In genomic region chr4:55362938-55363337, GRCh38 we compare ENCODE assay signal across 7 cellular contexts. TPM values are rescaled to one million over a fixed set of nuclear protein-coding genes. Genes with fewer than 3 reads are reported as not detected.
DNase-seq lines count a peak whose midpoint lies in the region; ATAC-seq and TF ChIP-seq lines count a peak whose summit lies in the region.
"Not testable (repeated sequence)": the region's sequence is repeated elsewhere in the genome, so short reads cannot be mapped to it uniquely, and the experiment has no call there.

No MANE protein-coding gene starts in this region.

- H3K79me2 ChIP-seq in HCT116 (ENCODE audit: insufficient read depth, low read length); OCI-LY7 (ENCODE audit: insufficient read depth, low read depth, low read length): not testable (repeated sequence)

- not testable (repeated sequence) for H3K27me3 Mint-ChIP-seq in MCF 10A (ENCODE audit: insufficient read depth, unreplicated experiment); osteocyte (ENCODE audit: unreplicated experiment)

- DNase-seq in HCT116 (ENCODE audit: low read depth, low spot score) (peak; percentile 78), MCF 10A (ENCODE audit: unreplicated experiment) (peak; percentile 58), epithelial cell of esophagus (ENCODE audit: low read depth) (peak; percentile 49), osteocyte (ENCODE audit: extremely low spot score, unreplicated experiment) (peak; percentile 15)
- DNase-seq in OCI-LY7 (ENCODE audit: low spot score); vagina (ENCODE audit: extremely low spot score in 2 of 2): not testable (repeated sequence)
- peak; percentile 31 for DNase-seq in activated CD4-positive, alpha-beta T cell treated with anti-CD3 and anti-CD28 coated beads for 48 hours

- H3K27ac ChIP-seq in HCT116 (ENCODE audit: low read depth, low read length); OCI-LY7 (ENCODE audit: low read depth, low read length, poor library complexity, severe bottlenecking): not testable (repeated sequence)
- H3K27ac ChIP-seq in vagina, result peak overlapping the region; percentile 44

- RAD21 ChIA-PET in HCT116 (lab: Charles Lee; ENCODE audit: low non-redundant PET in 1 of 2, low total read pairs in 2 of 2, uncharacterized antibody in 2 of 2, unreplicated experiment in 2 of 2), result interaction anchor here in 1 of 2 experiments (0.6 kb wide), 1 partner anchor 207 kb away, joined by 3 read pairs; no protein-coding TSS in a partner anchor

- not testable (repeated sequence) for H3K4me3 ChIP-seq in HCT116 (replicated peaks in 1 of 2; ENCODE audit: low read depth in 1 of 2, low read length in 2 of 2); OCI-LY7 (ENCODE audit: low read depth, low read length, poor library complexity, severe bottlenecking); epithelial cell of esophagus (ENCODE audit: low read length); vagina

- TF ChIP-seq RAD21 in HCT116 (IDR thresholded peaks at IDR 0.05; ENCODE audit: low read depth), result not testable (repeated sequence)

- not testable (repeated sequence) for H3K27me3 ChIP-seq in HCT116 (ENCODE audit: insufficient read depth, low read length); vagina

- H3K36me3 Mint-ChIP-seq in MCF 10A (ENCODE audit: insufficient read depth, unreplicated experiment); osteocyte (ENCODE audit: unreplicated experiment): not testable (repeated sequence)

- intact Hi-C loops in HCT116 (cut with micrococcal nuclease), result loop anchor here (2.0 kb wide), 1 partner anchor 32 kb away; the partner anchor contains the start of gene TMEM165
- intact Hi-C loops in OCI-LY7 (cut with micrococcal nuclease; ENCODE audit: unreplicated experiment); MCF 10A (cut with micrococcal nuclease); vagina (cut with DNase I): not testable (repeated sequence)

- H3K4me1 Mint-ChIP-seq in MCF 10A (ENCODE audit: insufficient read depth, unreplicated experiment), result peaks cover 13% of the 10 kb centered on the region
- peaks cover 35% of the 10 kb centered on the region for H3K4me1 Mint-ChIP-seq in osteocyte (ENCODE audit: unreplicated experiment)

- not testable (repeated sequence) for H3K9me2 ChIP-seq in HCT116 (ENCODE audit: insufficient read depth); OCI-LY7 (ENCODE audit: insufficient read depth, low read length)

- H3K9ac ChIP-seq in HCT116 (ENCODE audit: low read length), result not testable (repeated sequence)

- H3K36me3 ChIP-seq in HCT116 (ENCODE audit: control insufficient read depth in 1 of 2, insufficient read depth in 2 of 2, low read length in 2 of 2); OCI-LY7 (ENCODE audit: insufficient read depth, low read length); vagina: not testable (repeated sequence)

- POLR2A ChIA-PET in HCT116 (lab: Charles Lee) (interaction anchor here (1.3 kb wide), 1 partner anchor 17 kb away, joined by 3 read pairs; the partner anchor contains the start of gene SRD5A3), OCI-LY7 (lab: Charles Lee) (interaction anchor here (0.6 to 1.0 kb wide), 5 partner anchors 10 to 581 kb away, joined by 3 read pairs; no protein-coding TSS in a partner anchor), MCF 10A (lab: Yijun Ruan, JAX) (interaction anchor here (0.8 to 3.0 kb wide), 3 partner anchors 17 to 60 kb away, joined by 3 to 12 read pairs (median 4); partner anchors contain the start of genes SRD5A3 and TMEM165)

- H3K4me1 ChIP-seq in HCT116 (ENCODE audit: control insufficient read depth in 1 of 2, insufficient read depth in 2 of 2, low read length in 2 of 2) (peaks cover 32 to 52% of the 10 kb centered on the region in 2 experiments), OCI-LY7 (ENCODE audit: insufficient read depth, low read length, poor library complexity, severe bottlenecking) (peaks cover 19% of the 10 kb centered on the region), vagina (peaks cover 32% of the 10 kb centered on the region)

- not testable (repeated sequence) for H3K4me3 Mint-ChIP-seq in MCF 10A (ENCODE audit: unreplicated experiment); osteocyte (ENCODE audit: unreplicated experiment)

- H3K9me3 Mint-ChIP-seq in MCF 10A (ENCODE audit: unreplicated experiment); osteocyte (ENCODE audit: unreplicated experiment): not testable (repeated sequence)

- not testable (repeated sequence) for H4K20me1 ChIP-seq in HCT116 (ENCODE audit: insufficient read depth); OCI-LY7 (ENCODE audit: insufficient read depth, low read length)

- peak; percentile 74 for ATAC-seq in HCT116

- H2AFZ ChIP-seq in HCT116 (ENCODE audit: low read depth, low read length, poor library complexity, severe bottlenecking), result not testable (repeated sequence)
- H2AFZ ChIP-seq in OCI-LY7 (ENCODE audit: low read length), result peak overlapping the region; percentile 57; the same call in 1 of the 2 replicates

- H3K9me3 ChIP-seq in HCT116 (ENCODE audit: control insufficient read depth in 1 of 2, insufficient read depth in 1 of 2, low read depth in 1 of 2, low read length in 2 of 2); OCI-LY7 (ENCODE audit: low read length); vagina: not testable (repeated sequence)

- not testable (repeated sequence) for TF ChIP-seq POLR2A in HCT116 (IDR thresholded peaks at IDR 0.05; ENCODE audit: borderline replicate concordance, extremely low read depth, insufficient read depth, insufficient read length); vagina (IDR thresholded peaks at IDR 0.05)

- not testable (repeated sequence) for TF ChIP-seq CTCF in HCT116 (IDR thresholded peaks at IDR 0.05 in 2 of 3, conservative IDR thresholded peaks at IDR 0.05 in 1 of 3; ENCODE audit: borderline replicate concordance in 1 of 3, insufficient read depth in 1 of 3, low read depth in 2 of 3, low read length in 2 of 3); OCI-LY7 (conservative IDR thresholded peaks at IDR 0.05; ENCODE audit: low read length); MCF 10A (IDR thresholded peaks at IDR 0.05; ENCODE audit: unreplicated experiment); epithelial cell of esophagus (IDR thresholded peaks at IDR 0.05; ENCODE audit: insufficient read depth, low read depth, low read length, missing control alignments); osteocyte (IDR thresholded peaks at IDR 0.05); vagina (IDR thresholded peaks at IDR 0.05)

- CTCF ChIA-PET in HCT116 (lab: Charles Lee); OCI-LY7 (lab: Charles Lee; ENCODE audit: unreplicated experiment): not testable (repeated sequence)
- CTCF ChIA-PET in MCF 10A (lab: Yijun Ruan, JAX), result interaction anchor here (0.6 to 1.5 kb wide), 5 partner anchors 10 to 179 kb away, joined by 3 to 5 read pairs (median 3); partner anchors contain the start of gene SRD5A3

- H3K4me2 ChIP-seq in HCT116 (ENCODE audit: low read length), result peak overlapping the region; percentile 49
- not testable (repeated sequence) for H3K4me2 ChIP-seq in OCI-LY7 (ENCODE audit: low read length)

- not testable (repeated sequence) for BruUV-seq in HCT116 (replicated peaks; lab: Mats Ljungman, UMichigan); OCI-LY7 (replicated peaks; lab: Mats Ljungman, UMichigan); MCF 10A (replicated peaks; lab: Mats Ljungman, UMichigan)

- not testable (repeated sequence) for H3K27ac Mint-ChIP-seq in MCF 10A (ENCODE audit: low read depth, unreplicated experiment); osteocyte (ENCODE audit: unreplicated experiment)

TF ChIP-seq in HCT116, 20 proteins besides CTCF, POLR2A, EP300 and RAD21:
- TF ChIP-seq FOSL1 (IDR thresholded peaks at IDR 0.05; ENCODE audit: low read depth) (peak; percentile 61; the same call in 1 of the 2 replicates), EGR1 (IDR thresholded peaks at IDR 0.05; ENCODE audit: low read depth) (peak; percentile 72), YY1 (IDR thresholded peaks at IDR 0.05; ENCODE audit: extremely low read depth, insufficient replicate concordance, low read depth, low read length) (peak; percentile 9), CBX3 (IDR thresholded peaks at IDR 0.05; ENCODE audit: low read depth) (peak; percentile 65; the same call in 1 of the 2 replicates), MAX (IDR thresholded peaks at IDR 0.05) (0 out of 2 replicates have a peak, but pooled peaks have one; percentile 45), SP1 (IDR thresholded peaks at IDR 0.05; ENCODE audit: low read depth) (peak; percentile 27; the same call in 1 of the 2 replicates), JUND (IDR thresholded peaks at IDR 0.05) (peak; percentile 68)

RNA-seq across cellular contexts. Expression of gene SRD5A3, which starts 16.9 kb away (rescaled TPM):
- total RNA-seq in HCT116 (2021; ENCODE audit: unreplicated experiment) (19.9 TPM), OCI-LY7 (2022) (11.4 and 15.3 TPM in 2 replicates), MCF 10A (2022) (18.9 and 26.1 TPM in 2 replicates), osteocyte (19.8 and 23.1 TPM in 2 replicates), vagina (25.5 TPM)
- 9.1 and 11.2 TPM in 2 replicates for polyA plus RNA-seq in HCT116 (2012)
- total RNA-seq in OCI-LY7 (2014; rRNA removed; shearing (Covaris generic)), result 3.9 and 5.9 TPM in 2 replicates

RNA-seq across cellular contexts. Expression of gene TMEM165, which starts 32.8 kb away (rescaled TPM):
- total RNA-seq in HCT116 (2021; ENCODE audit: unreplicated experiment) (60.7 TPM), OCI-LY7 (2022) (86.1 and 94.0 TPM in 2 replicates), MCF 10A (2022) (110 and 119 TPM in 2 replicates), osteocyte (95.5 and 102 TPM in 2 replicates), vagina (171 TPM)
- 19.7 and 24.4 TPM in 2 replicates for polyA plus RNA-seq in HCT116 (2012)
- 67.1 and 70.8 TPM in 2 replicates for total RNA-seq in OCI-LY7 (2014; rRNA removed; shearing (Covaris generic))
